In the genomic region with DNA sequence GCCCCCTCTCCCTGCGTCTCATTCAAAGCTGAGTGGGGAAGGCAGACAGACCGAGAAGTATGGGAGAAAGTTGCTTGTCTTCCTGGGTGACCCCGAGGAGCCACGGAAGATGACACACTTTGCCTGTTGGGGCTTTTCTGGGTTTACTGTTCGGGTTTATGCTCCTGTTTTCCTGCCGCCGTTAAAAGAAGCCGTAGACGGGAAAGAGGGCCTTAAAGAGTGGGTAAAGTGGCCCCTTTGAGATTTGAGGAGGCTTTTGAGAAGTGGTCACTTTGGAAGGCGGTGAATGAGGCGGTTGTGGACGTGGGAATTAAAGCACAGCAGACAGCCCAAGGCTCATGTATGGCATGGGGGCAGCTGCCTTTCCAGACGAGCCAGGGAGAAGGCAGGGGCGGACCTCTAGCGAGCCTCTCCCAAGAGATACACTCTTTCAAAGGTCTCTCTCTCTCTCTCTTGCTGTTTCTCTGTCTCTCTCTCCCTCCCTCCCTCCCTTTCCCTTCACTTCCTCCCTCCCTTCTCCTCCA, we compare ENCODE assay signal across 8 cellular contexts. TPM values are rescaled to one million over a fixed set of nuclear protein-coding genes. Genes with fewer than 3 reads are reported as not detected.
DNase-seq lines count a peak whose midpoint lies in the region; ATAC-seq lines count a peak whose summit lies in the region.

No MANE protein-coding gene starts in this region.

- H3K36me3 ChIP-seq in HUES48 (ENCODE audit: control insufficient read depth, insufficient read depth, low read length) = no peaks in the 10 kb centered on the region

- peaks cover 56% of the 10 kb centered on the region for H3K27me3 Mint-ChIP-seq in activated naive CD8-positive, alpha-beta T cell treated with anti-CD3 and anti-CD28 coated beads for 36 hours

- H3K27me3 ChIP-seq in HUES48 (ENCODE audit: control insufficient read depth, insufficient read depth, low read length) (peaks cover 56% of the 10 kb centered on the region), right cardiac atrium (ENCODE audit: control insufficient read depth, insufficient read depth) (no peaks in the 10 kb centered on the region)

- H3K4me3 Mint-ChIP-seq in activated naive CD8-positive, alpha-beta T cell treated with anti-CD3 and anti-CD28 coated beads for 36 hours = peak overlapping the region; percentile 79

- H3K27ac ChIP-seq in HUES48 (ENCODE audit: low read depth, low read length) (no peak overlapping the region), right cardiac atrium (ENCODE audit: low read length) (peak overlapping the region; percentile 90)

- H3K27ac Mint-ChIP-seq in activated naive CD8-positive, alpha-beta T cell treated with anti-CD3 and anti-CD28 coated beads for 36 hours = no peak overlapping the region

- H3K9ac ChIP-seq in HUES48 (ENCODE audit: low read depth, low read length) = no peak overlapping the region

- WGBS in right cardiac atrium = 2% methylated on average over 15 of the region's 15 CpGs

- H3K4me1 Mint-ChIP-seq in activated naive CD8-positive, alpha-beta T cell treated with anti-CD3 and anti-CD28 coated beads for 36 hours = peaks cover 14% of the 10 kb centered on the region

- H3K9me3 Mint-ChIP-seq in activated naive CD8-positive, alpha-beta T cell treated with anti-CD3 and anti-CD28 coated beads for 36 hours = no peaks in the 10 kb centered on the region

- H3K4me3 ChIP-seq in HUES48 (ENCODE audit: low read depth, low read length) (peak overlapping the region; percentile 91), right cardiac atrium (ENCODE audit: low read length) (peak overlapping the region; percentile 55), skeletal muscle cell (ENCODE audit: low read depth, low read length) (peak overlapping the region; percentile 74)

- peak; percentile 17 for DNase-seq in Daoy (ENCODE audit: low read depth)
- DNase-seq in activated naive CD8-positive, alpha-beta T cell treated with anti-CD3 and anti-CD28 coated beads for 36 hours = peak; percentile 2
- peak; percentile 44 to 76 (median 58) for DNase-seq in right cardiac atrium
- DNase-seq in skeletal muscle cell (ENCODE audit: low read depth) = no peak
- DNase-seq in activated CD4-positive, CD25-positive, alpha-beta regulatory T cell (lab: John Stamatoyannopoulos, UW) = no peak
- no peak for DNase-seq in NCI-H2081 (lab: John Stamatoyannopoulos, UW)

- intact Hi-C loops in right cardiac atrium (cut with DNase I) = loop anchor here (5.0 to 10.0 kb wide), 5 partner anchors 76 to 329 kb away; no protein-coding TSS in a partner anchor

- H3K4me1 ChIP-seq in HUES48 (ENCODE audit: control insufficient read depth, insufficient read depth, low read length) (peaks cover 17% of the 10 kb centered on the region), right cardiac atrium (ENCODE audit: control insufficient read depth, insufficient read depth, low read length) (peaks cover 3% of the 10 kb centered on the region)

- ATAC-seq in GM21360 (IDR thresholded peaks at IDR 0.05; ENCODE audit: unreplicated experiment) (peak; percentile 16), right cardiac atrium (peak; percentile 48 to 49)

- no peaks in the 10 kb centered on the region for H3K36me3 Mint-ChIP-seq in activated naive CD8-positive, alpha-beta T cell treated with anti-CD3 and anti-CD28 coated beads for 36 hours

- no peaks in the 10 kb centered on the region for H3K9me3 ChIP-seq in HUES48 (ENCODE audit: control insufficient read depth, insufficient read depth, low read length)
- no peaks in the 10 kb centered on the region for H3K9me3 ChIP-seq in right cardiac atrium (ENCODE audit: control insufficient read depth, low read length)

RNA-seq across cellular contexts. Expression of gene LHFPL6, which starts 0.5 kb away (rescaled TPM):
- total RNA-seq in Daoy (2014; rRNA removed; shearing (Covaris generic)) = 12.7 and 13.5 TPM in 2 replicates
- 1 to 10 TPM; 1.5 to 1.6 TPM for total RNA-seq in activated naive CD8-positive, alpha-beta T cell treated with anti-CD3 and anti-CD28 coated beads for 36 hours
- 10 to 100 TPM; 54.0 to 65.3 (median 56.4) TPM for total RNA-seq in right cardiac atrium
- 66.8 TPM for polyA plus RNA-seq in right cardiac atrium

RNA-seq across cellular contexts. Expression of gene COG6, which starts 52.0 kb away (rescaled TPM):
- total RNA-seq in Daoy (2014; rRNA removed; shearing (Covaris generic)) = 15.7 and 16.8 TPM in 2 replicates
- total RNA-seq in activated naive CD8-positive, alpha-beta T cell treated with anti-CD3 and anti-CD28 coated beads for 36 hours = 10 to 100 TPM; 24.8 to 30.0 TPM
- 10 to 100 TPM; 28.0 to 34.4 (median 31.3) TPM for total RNA-seq in right cardiac atrium
- 11.5 TPM for polyA plus RNA-seq in right cardiac atrium

Comparison
In these comparisons a context has a peak if more than half of its experiments do, and no peak if none do; other contexts are left out.
1. DNase-seq: peak in Daoy (single experiment), activated naive CD8-positive, alpha-beta T cell treated with anti-CD3 and anti-CD28 coated beads for 36 hours (single experiment) and right cardiac atrium (3 of 3); none in skeletal muscle cell (single experiment), activated CD4-positive, CD25-positive, alpha-beta regulatory T cell (0 of 4) and NCI-H2081 (0 of 2).
2. Peak in every context shown above with its lines, with median percentiles within 50 percentile points of each other: H3K4me3 ChIP-seq.